In genomic region chr6:168263351-168263905, GRCh38 we compare ENCODE assay signal across 2 cellular contexts.
TF ChIP-seq lines count a peak whose summit lies in the region.

No MANE protein-coding gene starts in this region.

TF ChIP-seq in A549, 52 proteins besides CTCF, POLR2A, EP300 and RAD21 (continued from another document):
- TF ChIP-seq NPAS2 (CRISPR knock-in tag; IDR thresholded peaks at IDR 0.05; ENCODE audit: borderline replicate concordance) (no peak), SMC3 (IDR thresholded peaks at IDR 0.05) (no peak), HEYL (CRISPR knock-in tag; IDR thresholded peaks at IDR 0.05) (no peak), CEBPB (IDR thresholded peaks at IDR 0.05) (no peak), HOXA7 (CRISPR knock-in tag; IDR thresholded peaks at IDR 0.05) (no peak), BCL3 (IDR thresholded peaks at IDR 0.05) (no peak), E2F6 (IDR thresholded peaks at IDR 0.05; ENCODE audit: borderline replicate concordance, low read depth) (no peak), KDM1A (IDR thresholded peaks at IDR 0.05; ENCODE audit: low read depth) (no peak), FOXS1 (CRISPR knock-in tag; IDR thresholded peaks at IDR 0.05) (no peak), HDAC2 (IDR thresholded peaks at IDR 0.05) (no peak), CBX8 (IDR thresholded peaks at IDR 0.05) (no peak), RNF2 (IDR thresholded peaks at IDR 0.05; ENCODE audit: borderline replicate concordance, low read depth) (no peak), TFCP2L1 (CRISPR knock-in tag; IDR thresholded peaks at IDR 0.05) (no peak), REST (IDR thresholded peaks at IDR 0.05) (no peak), BHLHE40 (IDR thresholded peaks at IDR 0.05; ENCODE audit: low read depth, low read length) (no peak), HMGXB4 (CRISPR knock-in tag; IDR thresholded peaks at IDR 0.05; ENCODE audit: borderline replicate concordance) (no peak), JUN (IDR thresholded peaks at IDR 0.05) (no peak), ATOH8 (CRISPR knock-in tag; IDR thresholded peaks at IDR 0.05; ENCODE audit: low read depth) (no peak), SREBF2 (IDR thresholded peaks at IDR 0.05) (no peak)

TF ChIP-seq in liver, 16 proteins besides CTCF, POLR2A, EP300 and RAD21 (continued from another document):
- TF ChIP-seq FOXA1 (IDR thresholded peaks at IDR 0.05) (no peak), JUND (IDR thresholded peaks at IDR 0.05) (no peak), HNF4A (conservative IDR thresholded peaks at IDR 0.05) (no peak), HNF4G (IDR thresholded peaks at IDR 0.05) (no peak), ZBTB33 (IDR thresholded peaks at IDR 0.05) (no peak), TAF1 (conservative IDR thresholded peaks at IDR 0.05) (no peak), SP1 (IDR thresholded peaks at IDR 0.05) (no peak), RXRA (IDR thresholded peaks at IDR 0.05) (no peak), EGR1 (IDR thresholded peaks at IDR 0.05; ENCODE audit: low read depth in 2 of 2) (no peak), YY1 (IDR thresholded peaks at IDR 0.05) (no peak), ATF3 (IDR thresholded peaks at IDR 0.05) (no peak), REST (IDR thresholded peaks at IDR 0.05) (no peak), MAX (IDR thresholded peaks at IDR 0.05) (no peak), GABPA (IDR thresholded peaks at IDR 0.05 in 1 of 2, conservative IDR thresholded peaks at IDR 0.05 in 1 of 2) (no peak)
